ENCODE assay signal across 8 cellular contexts in genomic region chr10:124741281-124741921, GRCh38. TPM values are rescaled to one million over a fixed set of nuclear protein-coding genes. Genes with fewer than 3 reads are reported as not detected.
A peak's percentile ranks its signal among the peaks of the same experiment; 100 is the strongest.
DNase-seq lines count a peak whose midpoint lies in the region; ATAC-seq, FAIRE-seq and TF ChIP-seq lines count a peak whose summit lies in the region.

No MANE protein-coding gene starts in this region.

- no peaks in the 10 kb centered on the region for H3K9me3 Mint-ChIP-seq in activated CD4-positive, alpha-beta T cell treated with anti-CD3 and anti-CD28 coated beads for 36 hours (ENCODE audit: low read depth)

- TF ChIP-seq POLR2A in GM12892 (IDR thresholded peaks at IDR 0.05; ENCODE audit: low read depth, low read length): no peak
- no peak for TF ChIP-seq POLR2A in lower leg skin (IDR thresholded peaks at IDR 0.05)

- H3K4me3 Mint-ChIP-seq in activated CD4-positive, alpha-beta T cell treated with anti-CD3 and anti-CD28 coated beads for 36 hours: peak overlapping the region; percentile 65

- DNase-seq in 8988T (peak; percentile 87), GM12892 (ENCODE audit: insufficient read length) (peak; percentile 63), NCI-H446 (lab: John Stamatoyannopoulos, UW) (peak; percentile 43 to 65), dermis blood vessel endothelial cell (peak; percentile 89), lower leg skin (ENCODE audit: low spot score in 2 of 2) (peak; percentile 83 to 95)
- peak; percentile 88 for DNase-seq in activated CD4-positive, alpha-beta T cell treated with anti-CD3 and anti-CD28 coated beads for 36 hours
- peak; percentile 68 to 70 for DNase-seq in stimulated activated CD4-positive, alpha-beta T cell treated with anti-CD3 and anti-CD28 coated beads, Interleukin-4, amount 100 ng/mL, for 48 hours (ENCODE audit: low read depth in 2 of 2)

- H3K36me3 Mint-ChIP-seq in activated CD4-positive, alpha-beta T cell treated with anti-CD3 and anti-CD28 coated beads for 36 hours (ENCODE audit: low read depth): peaks cover 6% of the 10 kb centered on the region

- H3K4me1 Mint-ChIP-seq in activated CD4-positive, alpha-beta T cell treated with anti-CD3 and anti-CD28 coated beads for 36 hours: peaks cover 74% of the 10 kb centered on the region

- 15 to 18% methylated on average over 13 of the region's 13 CpGs for WGBS in lower leg skin, 2 donors

- CTCF ChIA-PET in activated CD4-positive, alpha-beta T cell treated with anti-CD3 and anti-CD28 coated beads for 36 hours (lab: Charles Lee): interaction anchor here (0.6 to 4.1 kb wide), 44 partner anchors 8 to 327 kb away, joined by 3 to 146 read pairs (median 6); partner anchors contain the start of genes ABRAXAS2 and EEF1AKMT2

- intact Hi-C loops in activated CD4-positive, alpha-beta T cell treated with anti-CD3 and anti-CD28 coated beads for 36 hours (cut with DNase I, micrococcal nuclease): loop anchor here (1.0 to 10.0 kb wide), 13 partner anchors 8 to 279 kb away; partner anchors contain the start of gene LHPP (in 1 of the 2)
- intact Hi-C loops in lower leg skin (cut with DNase I; ENCODE audit: low total_unique reads): no loop called here

- peak; percentile 33 for ATAC-seq in HG03045 (IDR thresholded peaks at IDR 0.05; ENCODE audit: unreplicated experiment)
- ATAC-seq in activated CD4-positive, alpha-beta T cell treated with anti-CD3 and anti-CD28 coated beads for 36 hours: peak; percentile 67

- no peak overlapping the region for H3K4me3 ChIP-seq in lower leg skin (ENCODE audit: low read depth, poor library complexity, severe bottlenecking)

- POLR2A ChIA-PET in activated CD4-positive, alpha-beta T cell treated with anti-CD3 and anti-CD28 coated beads for 36 hours (lab: Charles Lee): interaction anchor here (0.8 to 3.1 kb wide), 10 partner anchors 8 to 93 kb away, joined by 3 to 24 read pairs (median 5); no protein-coding TSS in a partner anchor

- H3K27ac Mint-ChIP-seq in activated CD4-positive, alpha-beta T cell treated with anti-CD3 and anti-CD28 coated beads for 36 hours: peak overlapping the region; percentile 84

- peaks cover 7% of the 10 kb centered on the region for H3K27me3 Mint-ChIP-seq in activated CD4-positive, alpha-beta T cell treated with anti-CD3 and anti-CD28 coated beads for 36 hours

- TF ChIP-seq CTCF in lower leg skin (IDR thresholded peaks at IDR 0.05): peak in 1 of 3 donors; percentile 92

- peak; percentile 83 for FAIRE-seq in GM12892 (lab: Jason Lieb, UNC)

RNA-seq across cellular contexts. Expression of gene FAM53B, which starts 2.8 kb away (rescaled TPM):
- 6.0 TPM for polyA plus RNA-seq in GM12892 (2012; ENCODE audit: missing spikeins)
- total RNA-seq in activated CD4-positive, alpha-beta T cell treated with anti-CD3 and anti-CD28 coated beads for 36 hours: 10 to 100 TPM; 13.3 to 13.9 TPM
- 30.5 and 36.5 TPM in 2 replicates for total RNA-seq in dermis blood vessel endothelial cell
- 10 to 100 TPM; 41.5 to 69.1 (median 58.2) TPM for total RNA-seq in lower leg skin

RNA-seq across cellular contexts. Expression of gene EEF1AKMT2, which starts 50.3 kb away (rescaled TPM):
- 25.0 TPM for polyA plus RNA-seq in GM12892 (2012; ENCODE audit: missing spikeins)
- 10 to 100 TPM; 21.4 to 28.4 TPM for total RNA-seq in activated CD4-positive, alpha-beta T cell treated with anti-CD3 and anti-CD28 coated beads for 36 hours
- total RNA-seq in dermis blood vessel endothelial cell (10.4 and 20.9 TPM in 2 replicates), lower leg skin (10 to 100 TPM; 10.6 to 18.8 (median 14.4) TPM)
